ENCODE assay signal across 36 cellular contexts in genomic region chr20:38504368-38505090, GRCh38.
"Had no signal": no experiment of that assay in that cellular context is flagged by ENCODE, and none has a peak within 500 bp of the region (broad histone marks: within the 10 kb centered on the region; RNA-seq: fewer than 3 reads in every experiment).

No MANE protein-coding gene starts in this region.

- ATAC-seq: PC-3, WTC11 had no signal

- H3K9me3 Mint-ChIP-seq: activated naive CD4-positive, alpha-beta T cell treated with anti-CD3 and anti-CD28 coated beads, Interleukin-2, amount 50 U/mL, for 24 hours; central memory CD8-positive, alpha-beta T cell had no signal

- H3K4me1 ChIP-seq: ascending aorta, colonic mucosa, Peyer's patch, SJSA1 had no signal

- H3K27ac Mint-ChIP-seq: activated CD4-positive, alpha-beta memory T cell treated with anti-CD3 and anti-CD28 coated beads for 36 hours; activated naive CD4-positive, alpha-beta T cell treated with anti-CD3 and anti-CD28 coated beads, Interleukin-2, amount 50 U/mL, for 24 hours; activated naive CD8-positive, alpha-beta T cell treated with anti-CD3 and anti-CD28 coated beads, Interleukin-2, amount 10 ng/mL, durations not matched to agents 7 days and 5 days; T-helper 1 cell treated with Interleukin-12 subunit alpha and Interleukin-12 subunit beta and Interleukin-4 antibody, amounts not matched to agents 30 μg/mL and 1 μg/mL, for 36 hours; T-helper 2 cell treated with Interferon-gamma antibody and Interleukin-4, amounts not matched to agents 5 μg/mL and 100 μg/mL, for 36 hours; WTC11 had no signal

- H3K4me3 Mint-ChIP-seq: activated CD4-positive, alpha-beta memory T cell treated with anti-CD3 and anti-CD28 coated beads for 36 hours; activated naive CD4-positive, alpha-beta T cell treated with anti-CD3 and anti-CD28 coated beads, Interleukin-2, amount 50 U/mL, for 24 hours; activated naive CD8-positive, alpha-beta T cell treated with anti-CD3 and anti-CD28 coated beads, Interleukin-2, amount 10 ng/mL, durations not matched to agents 7 days and 5 days; central memory CD8-positive, alpha-beta T cell; T-helper 1 cell treated with Interleukin-12 subunit alpha and Interleukin-12 subunit beta and Interleukin-4 antibody, amounts not matched to agents 30 μg/mL and 1 μg/mL, for 36 hours; T-helper 2 cell treated with Interferon-gamma antibody and Interleukin-4, amounts not matched to agents 5 μg/mL and 100 μg/mL, for 36 hours; WTC11 had no signal

- H3K27me3 ChIP-seq: ascending aorta, cardiac muscle cell, colonic mucosa, MG63, Peyer's patch, SJSA1 had no signal

- H3K27ac ChIP-seq: ascending aorta, cardiac muscle cell, colonic mucosa, Peyer's patch, SJSA1 had no signal

- DNase-seq: activated CD4-positive, alpha-beta memory T cell treated with anti-CD3 and anti-CD28 coated beads for 36 hours; activated CD4-positive, alpha-beta T cell treated with anti-CD3 and anti-CD28 coated beads for 4 hours; activated CD4-positive, alpha-beta T cell treated with anti-CD3 and anti-CD28 coated beads, Interleukin-2, amount 50 U/mL, for 1 hour; activated CD4-positive, CD25-positive, alpha-beta regulatory T cell treated with anti-CD3 and anti-CD28 coated beads, Interleukin-2, amount 50 U/mL, for 72 hours; activated CD8-positive, alpha-beta memory T cell treated with anti-CD3 and anti-CD28 coated beads, Interleukin-2, amount 50 U/mL, for 4 hours; activated effector memory CD4-positive, alpha-beta T cell treated with anti-CD3 and anti-CD28 coated beads, Interleukin-2, amount 50 U/mL, for 16 hours; activated naive CD4-positive, alpha-beta T cell treated with Interleukin-2 at 50 U/mL for 16 hours; activated naive CD8-positive, alpha-beta T cell treated with anti-CD3 and anti-CD28 coated beads, Interleukin-2, amount 10 ng/mL, durations not matched to agents 7 days and 5 days; activated T-cell treated with anti-CD3 and anti-CD28 coated beads for 4 hours; activated T-cell treated with anti-CD3 and anti-CD28 coated beads, Interleukin-2, amount 50 U/mL, for 48 hours; amygdala; colonic mucosa; Karpas-422; MG63; NCI-H1048; NCI-H1105 treated with DMSO at 0.1 percent for 48 hours; NCI-H1436; NCI-H1694; NCI-H1930; NCI-H2081 treated with DMSO at 0.1 percent for 48 hours; NCI-H226; NCI-H524 treated with DMSO at 0.1 percent for 48 hours; PC-3; Peyer's patch; RPMI8226; SHP77 treated with DMSO at 0.1 percent for 48 hours; SK-N-SH had no signal

- H3K4me2 ChIP-seq: SK-N-SH had no signal

- H3K4me3 ChIP-seq: ascending aorta, cardiac muscle cell, colonic mucosa, MG63, Peyer's patch, SJSA1 had no signal

- H3K9ac ChIP-seq: SK-N-SH had no signal

- H3K27me3 Mint-ChIP-seq: activated CD4-positive, alpha-beta memory T cell treated with anti-CD3 and anti-CD28 coated beads for 36 hours; activated naive CD4-positive, alpha-beta T cell treated with anti-CD3 and anti-CD28 coated beads, Interleukin-2, amount 50 U/mL, for 24 hours; activated naive CD8-positive, alpha-beta T cell treated with anti-CD3 and anti-CD28 coated beads, Interleukin-2, amount 10 ng/mL, durations not matched to agents 7 days and 5 days; central memory CD8-positive, alpha-beta T cell had no signal

- H3K9me3 ChIP-seq: colonic mucosa, MG63, Peyer's patch, SJSA1, SK-N-SH had no signal

- H3K4me1 Mint-ChIP-seq: activated naive CD4-positive, alpha-beta T cell treated with anti-CD3 and anti-CD28 coated beads, Interleukin-2, amount 50 U/mL, for 24 hours; activated naive CD8-positive, alpha-beta T cell treated with anti-CD3 and anti-CD28 coated beads, Interleukin-2, amount 10 ng/mL, durations not matched to agents 7 days and 5 days; WTC11 had no signal

- FAIRE-seq: TTC549 had no signal
